In the genomic region with DNA sequence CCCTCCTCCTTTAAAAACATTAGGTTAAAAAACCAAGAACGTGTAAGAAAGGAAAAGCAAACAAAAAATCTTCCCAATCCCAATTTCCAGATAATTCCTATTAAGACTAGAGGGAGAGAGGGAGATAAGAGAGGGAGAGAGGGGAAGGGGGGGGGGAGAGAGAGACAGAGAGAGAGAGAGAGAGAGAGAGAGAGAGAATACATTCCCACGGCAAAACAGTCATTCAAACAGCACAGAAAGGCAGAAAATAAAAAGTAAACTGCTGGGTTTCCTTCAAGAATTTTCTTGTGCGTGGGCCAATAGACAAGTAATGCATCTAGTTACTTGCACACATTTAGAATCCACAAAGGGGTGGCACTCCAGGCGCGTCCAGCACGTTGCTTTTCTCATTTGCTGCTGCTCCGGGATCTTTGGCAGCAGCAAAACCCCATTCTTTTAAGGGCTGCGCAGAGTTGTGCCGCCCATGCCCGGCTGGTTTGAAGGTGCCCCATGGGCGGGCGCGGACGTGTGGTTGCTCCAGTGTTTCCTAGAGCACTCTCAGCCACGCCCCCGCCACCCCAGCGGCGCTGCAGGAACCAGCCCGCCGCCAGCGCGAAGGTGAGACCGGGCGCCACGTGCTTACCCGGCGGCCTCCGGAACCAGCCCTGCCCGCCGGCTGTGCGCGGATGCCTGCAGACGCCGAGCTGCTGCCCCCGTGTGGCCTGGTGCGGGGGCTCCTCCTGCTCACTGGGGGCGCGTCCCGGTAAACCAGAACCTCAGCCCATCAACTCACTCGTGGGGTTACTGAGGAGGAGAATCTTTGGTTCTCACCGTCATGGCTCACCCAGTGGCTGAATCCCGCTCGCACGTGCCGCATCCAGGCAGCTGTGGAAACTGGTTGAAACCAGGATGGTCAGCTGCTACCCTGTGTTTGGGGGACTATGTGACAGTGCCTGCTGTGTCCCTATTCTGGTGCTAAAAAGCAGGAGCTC, we compare ENCODE assay signal across 8 cellular contexts. TPM values are rescaled to one million over a fixed set of nuclear protein-coding genes. Genes with fewer than 3 reads are reported as not detected.
A peak's percentile ranks its signal among the peaks of the same experiment; 100 is the strongest.
DNase-seq lines count a peak whose midpoint lies in the region; ATAC-seq, FAIRE-seq and TF ChIP-seq lines count a peak whose summit lies in the region.

No MANE protein-coding gene starts in this region.

- peaks cover 51% of the 10 kb centered on the region for H3K27me3 Mint-ChIP-seq in activated CD4-positive, alpha-beta T cell treated with anti-CD3 and anti-CD28 coated beads, Interleukin-2, amount 10 ng/mL, durations not matched to agents 24 days and 14 days

- peaks cover 4% of the 10 kb centered on the region for H3K36me3 Mint-ChIP-seq in activated CD4-positive, alpha-beta T cell treated with anti-CD3 and anti-CD28 coated beads, Interleukin-2, amount 10 ng/mL, durations not matched to agents 24 days and 14 days (ENCODE audit: low read depth)

- TF ChIP-seq CTCF in A549 (IDR thresholded peaks at IDR 0.05) (peak; percentile 78), colonic mucosa (IDR thresholded peaks at IDR 0.05) (peak; percentile 26), liver (IDR thresholded peaks at IDR 0.05; ENCODE audit: low read depth, low read length, missing input control) (peak; percentile 50)

- peak overlapping the region; percentile 69 to 79 for H3K27ac ChIP-seq in A549
- H3K27ac ChIP-seq in colonic mucosa: no peak overlapping the region
- no peak overlapping the region for H3K27ac ChIP-seq in liver (ENCODE audit: low read depth in 1 of 2, low read length in 2 of 2)

- FAIRE-seq in A549 (lab: Jason Lieb, UNC) (no peak), GM18507 (lab: Jason Lieb, UNC) (peak; percentile 69)

- DNase-seq in A549 (ENCODE audit: low read depth in 1 of 2, low spot score in 1 of 2) (peak; percentile 80 to 82), GM18507 (ENCODE audit: extremely low spot score, insufficient read length, low read depth) (peak; percentile 45), NCI-H2171 treated with DMSO at 0.1 percent for 48 hours (lab: John Stamatoyannopoulos, UW) (peak; percentile 37), colonic mucosa (peak; percentile 72)
- peak; percentile 91 for DNase-seq in activated CD4-positive, alpha-beta T cell treated with anti-CD3 and anti-CD28 coated beads, Interleukin-2, amount 10 ng/mL, durations not matched to agents 24 days and 14 days
- DNase-seq in stimulated activated CD8-positive, alpha-beta memory T cell treated with anti-CD3 and anti-CD28 coated beads, Interleukin-12 subunit alpha, Interleukin-12 subunit beta, amount 100 ng/mL, for 4 hours (ENCODE audit: low read depth): peak; percentile 53

- H3K9ac ChIP-seq in colonic mucosa (ENCODE audit: low read depth in 2 of 2, low read length in 2 of 2) (no peak overlapping the region), liver (ENCODE audit: low read depth in 1 of 2, low read length in 2 of 2) (no peak overlapping the region)

- H3K4me1 Mint-ChIP-seq in activated CD4-positive, alpha-beta T cell treated with anti-CD3 and anti-CD28 coated beads, Interleukin-2, amount 10 ng/mL, durations not matched to agents 24 days and 14 days: peaks cover 8% of the 10 kb centered on the region

- CTCF ChIA-PET in A549 (lab: Yijun Ruan, JAX): interaction anchor here (0.7 to 3.0 kb wide), 23 partner anchors 10 to 1028 kb away, joined by 3 to 20 read pairs (median 4); partner anchors contain the start of genes NKX2-5 and RPL26L1

- TF ChIP-seq EP300 in A549 (IDR thresholded peaks at IDR 0.05): no peak

- ATAC-seq in A549 (peak; percentile 94 to 98), HG03039 (IDR thresholded peaks at IDR 0.05; ENCODE audit: unreplicated experiment) (peak; percentile 94)

- H3K36me3 ChIP-seq in colonic mucosa: no peaks in the 10 kb centered on the region
- no peaks in the 10 kb centered on the region for H3K36me3 ChIP-seq in liver (ENCODE audit: control insufficient read depth in 4 of 4, insufficient read depth in 3 of 4, low read depth in 1 of 4, low read length in 3 of 4)

- H3K4me2 ChIP-seq in A549: peak overlapping the region; percentile 85

- no peaks in the 10 kb centered on the region for H3K27me3 ChIP-seq in colonic mucosa
- H3K27me3 ChIP-seq in liver (ENCODE audit: control insufficient read depth in 4 of 4, insufficient read depth in 4 of 4, low read length in 3 of 4): peaks cover 0 to 15% (median 5%) of the 10 kb centered on the region in 4 donors

- TF ChIP-seq POLR2A in A549 (IDR thresholded peaks at IDR 0.05; ENCODE audit: low read length): no peak

- WGBS in A549 (ENCODE audit: missing lambda C conversion rate): 16% methylated on average over 34 of the region's 45 CpGs
- 3% methylated on average over 45 of the region's 45 CpGs for WGBS in liver

- no peaks in the 10 kb centered on the region; the same call in 2 of the 3 replicates for H3K9me3 ChIP-seq in A549
- no peaks in the 10 kb centered on the region for H3K9me3 ChIP-seq in colonic mucosa
- no peaks in the 10 kb centered on the region for H3K9me3 ChIP-seq in liver (ENCODE audit: control insufficient read depth in 4 of 4, low read length in 3 of 4)

- H3K4me3 Mint-ChIP-seq in activated CD4-positive, alpha-beta T cell treated with anti-CD3 and anti-CD28 coated beads, Interleukin-2, amount 10 ng/mL, durations not matched to agents 24 days and 14 days: peak overlapping the region; percentile 26

- no peak overlapping the region for H3K27ac Mint-ChIP-seq in activated CD4-positive, alpha-beta T cell treated with anti-CD3 and anti-CD28 coated beads, Interleukin-2, amount 10 ng/mL, durations not matched to agents 24 days and 14 days

- POLR2A ChIA-PET in A549 (lab: Yijun Ruan, JAX): no interaction called here

- H3K4me1 ChIP-seq in A549 (peaks cover 4% of the 10 kb centered on the region; the same call in 1 of the 3 replicates), colonic mucosa (peaks cover 3% of the 10 kb centered on the region), liver (ENCODE audit: control insufficient read depth in 4 of 4, insufficient read depth in 4 of 4, low read length in 3 of 4) (peaks cover 0 to 8% (median 3%) of the 10 kb centered on the region in 4 donors)

- intact Hi-C loops in activated CD4-positive, alpha-beta T cell treated with anti-CD3 and anti-CD28 coated beads, Interleukin-2, amount 10 ng/mL, durations not matched to agents 24 days and 14 days (cut with micrococcal nuclease): loop anchor here (2.0 kb wide), 1 partner anchor 305 kb away; no protein-coding TSS in a partner anchor
- intact Hi-C loops in colonic mucosa (cut with DNase I): loop anchor here (10.0 kb wide), 1 partner anchor 309 kb away; no protein-coding TSS in a partner anchor

- H3K4me3 ChIP-seq in A549 (peak overlapping the region; percentile 34), colonic mucosa (no peak overlapping the region), liver (ENCODE audit: low read depth in 1 of 3, low read length in 3 of 3) (no peak overlapping the region)

- TF ChIP-seq RAD21 in A549 (conservative IDR thresholded peaks at IDR 0.05 in 1 of 2, IDR thresholded peaks at IDR 0.05 in 1 of 2) (peak; percentile 69 to 82), liver (IDR thresholded peaks at IDR 0.05) (peak; percentile 67 to 79)

- peaks cover 15% of the 10 kb centered on the region for H3K9me3 Mint-ChIP-seq in activated CD4-positive, alpha-beta T cell treated with anti-CD3 and anti-CD28 coated beads, Interleukin-2, amount 10 ng/mL, durations not matched to agents 24 days and 14 days

TF ChIP-seq in A549, 52 proteins besides CTCF, POLR2A, EP300 and RAD21 (continues in another document):
- TF ChIP-seq RNF2 (IDR thresholded peaks at IDR 0.05; ENCODE audit: borderline replicate concordance, low read depth): no peak
- no peak for TF ChIP-seq NFE2L2 (conservative IDR thresholded peaks at IDR 0.05; ENCODE audit: low read length)
- TF ChIP-seq CHD2 (IDR thresholded peaks at IDR 0.05; ENCODE audit: low read length, partially characterized antibody): no peak
- TF ChIP-seq TP53 (CRISPR knock-in tag; IDR thresholded peaks at IDR 0.05): no peak
- TF ChIP-seq NR3C1 (IDR thresholded peaks at IDR 0.05): no peak
- TF ChIP-seq HDAC2 (IDR thresholded peaks at IDR 0.05): no peak
- TF ChIP-seq HOXB5 (CRISPR knock-in tag; IDR thresholded peaks at IDR 0.05): peak; percentile 80

TF ChIP-seq in liver, 16 proteins besides CTCF, POLR2A, EP300 and RAD21 (continues in another document):
- TF ChIP-seq HNF4G (IDR thresholded peaks at IDR 0.05) (no peak), ATF3 (IDR thresholded peaks at IDR 0.05) (no peak), EGR1 (IDR thresholded peaks at IDR 0.05; ENCODE audit: low read depth in 2 of 2) (no peak), FOXA2 (IDR thresholded peaks at IDR 0.05) (no peak), SP1 (IDR thresholded peaks at IDR 0.05) (no peak), JUND (IDR thresholded peaks at IDR 0.05) (no peak), NR2F2 (IDR thresholded peaks at IDR 0.05) (no peak)

RNA-seq across cellular contexts. Expression of gene STC2, which starts 44.6 kb away (rescaled TPM):
- 30.8 and 46.1 TPM in 2 replicates for polyA plus RNA-seq in A549 (2011; rRNA removed)
- polyA plus RNA-seq in A549 (2012; cell fraction: cytosol; rRNA removed): 19.1 and 31.4 TPM in 2 replicates
- polyA plus RNA-seq in A549 (2012; cell fraction: nucleus; rRNA removed): 39.8 and 46.9 TPM in 2 replicates
- polyA plus RNA-seq in A549 (2017; fragmentation: RNase III; extraction: RNeasy Plus Mini Kit Qiagen cat#74134 plus additional on column Dnase treatment): 45.2 to 66.9 TPM (median 52.3 TPM) in 3 replicates
- 23.0 and 41.0 TPM in 2 replicates for polyA minus RNA-seq in A549 (2011; rRNA and poly(A)+ RNA removed)
- 32.8 and 41.0 TPM in 2 replicates for total RNA-seq in activated CD4-positive, alpha-beta T cell treated with anti-CD3 and anti-CD28 coated beads, Interleukin-2, amount 10 ng/mL, durations not matched to agents 24 days and 14 days
- 1 to 10 TPM; 1.8 to 2.5 TPM for total RNA-seq in colonic mucosa
- total RNA-seq in liver: under 1 TPM in 1 of 2 donors, not detected in 1; 0.17 TPM
- under 1 TPM; 0.04 to 0.18 TPM for polyA plus RNA-seq in liver

RNA-seq across cellular contexts. Expression of gene NKX2-5, which starts 48.6 kb away (rescaled TPM):
- 3.1 and 4.0 TPM in 2 replicates for polyA plus RNA-seq in A549 (2011; rRNA removed)
- polyA plus RNA-seq in A549 (2012; cell fraction: cytosol; rRNA removed): 18.4 and 27.2 TPM in 2 replicates
- polyA plus RNA-seq in A549 (2012; cell fraction: nucleus; rRNA removed): 19.4 and 23.9 TPM in 2 replicates
- 10.2 to 10.9 TPM (median 10.8 TPM) in 3 replicates for polyA plus RNA-seq in A549 (2017; fragmentation: RNase III; extraction: RNeasy Plus Mini Kit Qiagen cat#74134 plus additional on column Dnase treatment)
- polyA minus RNA-seq in A549 (2011; rRNA and poly(A)+ RNA removed): 1.6 and 1.7 TPM in 2 replicates
- not detected in 2 replicates for total RNA-seq in activated CD4-positive, alpha-beta T cell treated with anti-CD3 and anti-CD28 coated beads, Interleukin-2, amount 10 ng/mL, durations not matched to agents 24 days and 14 days
- not detected for total RNA-seq in colonic mucosa
- not detected for total RNA-seq in liver
- not detected for polyA plus RNA-seq in liver

Comparison
In these comparisons a context has a peak if more than half of its experiments do, and no peak if none do; other contexts are left out.
1. DNase-seq: peak in every context shown above with its lines; median percentile 91 in activated CD4-positive, alpha-beta T cell treated with anti-CD3 and anti-CD28 coated beads, Interleukin-2, amount 10 ng/mL, durations not matched to agents 24 days and 14 days; 81 in A549; 72 in colonic mucosa; 53 in stimulated activated CD8-positive, alpha-beta memory T cell treated with anti-CD3 and anti-CD28 coated beads, Interleukin-12 subunit alpha, Interleukin-12 subunit beta, amount 100 ng/mL, for 4 hours; 45 in GM18507; 37 in NCI-H2171 treated with DMSO at 0.1 percent for 48 hours.
2. H3K27ac ChIP-seq: peak in A549 (2 of 2); none in colonic mucosa (single experiment) and liver (0 of 2).
3. CTCF ChIP-seq: peak in every context shown above with its lines; median percentile 78 in A549; 50 in liver; 26 in colonic mucosa.